Comparison of ENCODE assay signal across 1 cellular context in the genomic region with DNA sequence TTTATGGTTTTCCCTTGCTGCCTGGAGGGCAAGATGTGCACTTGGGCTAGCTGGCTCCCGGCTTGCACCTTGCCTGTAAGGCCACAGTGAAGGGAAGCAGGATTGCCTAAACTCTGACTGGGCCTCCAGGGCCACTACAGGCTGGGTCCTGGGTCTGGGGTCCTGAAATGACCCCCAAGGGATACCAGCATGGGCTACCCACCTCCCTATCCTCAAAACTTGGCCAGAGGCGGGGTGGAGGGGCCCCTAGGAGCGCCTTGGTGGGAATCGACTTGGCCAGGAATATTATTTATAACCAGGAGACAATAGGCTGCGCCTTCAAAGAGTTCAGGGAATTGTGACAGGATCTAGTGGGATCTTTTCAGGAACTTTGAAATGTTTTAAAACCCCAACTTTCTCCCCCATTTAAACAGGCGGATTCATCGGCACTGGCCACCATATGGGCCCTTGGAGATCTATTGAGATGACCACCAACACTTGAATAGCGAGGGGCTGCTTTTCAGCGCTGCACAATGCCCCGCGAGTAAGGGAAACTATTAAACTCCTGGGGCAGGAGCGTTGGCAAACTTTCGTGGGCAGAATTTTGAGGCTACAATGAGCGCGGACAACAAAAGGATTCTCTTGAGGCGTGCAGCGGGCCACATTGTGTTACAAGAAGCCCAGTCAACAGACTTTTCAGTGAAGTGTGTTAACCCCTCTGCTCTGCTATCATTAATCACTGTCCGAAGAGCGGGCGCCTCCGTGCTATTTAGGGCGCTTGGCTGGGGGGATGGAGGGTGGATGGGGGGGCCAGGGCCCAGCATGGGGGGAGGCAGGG.
TF ChIP-seq lines count a peak whose summit lies in the region.

No MANE protein-coding gene starts in this region.

TF ChIP-seq in GM23338, 12 proteins besides CTCF, POLR2A, EP300 and RAD21 (continued from another document):
- TF ChIP-seq, protein P1, sequence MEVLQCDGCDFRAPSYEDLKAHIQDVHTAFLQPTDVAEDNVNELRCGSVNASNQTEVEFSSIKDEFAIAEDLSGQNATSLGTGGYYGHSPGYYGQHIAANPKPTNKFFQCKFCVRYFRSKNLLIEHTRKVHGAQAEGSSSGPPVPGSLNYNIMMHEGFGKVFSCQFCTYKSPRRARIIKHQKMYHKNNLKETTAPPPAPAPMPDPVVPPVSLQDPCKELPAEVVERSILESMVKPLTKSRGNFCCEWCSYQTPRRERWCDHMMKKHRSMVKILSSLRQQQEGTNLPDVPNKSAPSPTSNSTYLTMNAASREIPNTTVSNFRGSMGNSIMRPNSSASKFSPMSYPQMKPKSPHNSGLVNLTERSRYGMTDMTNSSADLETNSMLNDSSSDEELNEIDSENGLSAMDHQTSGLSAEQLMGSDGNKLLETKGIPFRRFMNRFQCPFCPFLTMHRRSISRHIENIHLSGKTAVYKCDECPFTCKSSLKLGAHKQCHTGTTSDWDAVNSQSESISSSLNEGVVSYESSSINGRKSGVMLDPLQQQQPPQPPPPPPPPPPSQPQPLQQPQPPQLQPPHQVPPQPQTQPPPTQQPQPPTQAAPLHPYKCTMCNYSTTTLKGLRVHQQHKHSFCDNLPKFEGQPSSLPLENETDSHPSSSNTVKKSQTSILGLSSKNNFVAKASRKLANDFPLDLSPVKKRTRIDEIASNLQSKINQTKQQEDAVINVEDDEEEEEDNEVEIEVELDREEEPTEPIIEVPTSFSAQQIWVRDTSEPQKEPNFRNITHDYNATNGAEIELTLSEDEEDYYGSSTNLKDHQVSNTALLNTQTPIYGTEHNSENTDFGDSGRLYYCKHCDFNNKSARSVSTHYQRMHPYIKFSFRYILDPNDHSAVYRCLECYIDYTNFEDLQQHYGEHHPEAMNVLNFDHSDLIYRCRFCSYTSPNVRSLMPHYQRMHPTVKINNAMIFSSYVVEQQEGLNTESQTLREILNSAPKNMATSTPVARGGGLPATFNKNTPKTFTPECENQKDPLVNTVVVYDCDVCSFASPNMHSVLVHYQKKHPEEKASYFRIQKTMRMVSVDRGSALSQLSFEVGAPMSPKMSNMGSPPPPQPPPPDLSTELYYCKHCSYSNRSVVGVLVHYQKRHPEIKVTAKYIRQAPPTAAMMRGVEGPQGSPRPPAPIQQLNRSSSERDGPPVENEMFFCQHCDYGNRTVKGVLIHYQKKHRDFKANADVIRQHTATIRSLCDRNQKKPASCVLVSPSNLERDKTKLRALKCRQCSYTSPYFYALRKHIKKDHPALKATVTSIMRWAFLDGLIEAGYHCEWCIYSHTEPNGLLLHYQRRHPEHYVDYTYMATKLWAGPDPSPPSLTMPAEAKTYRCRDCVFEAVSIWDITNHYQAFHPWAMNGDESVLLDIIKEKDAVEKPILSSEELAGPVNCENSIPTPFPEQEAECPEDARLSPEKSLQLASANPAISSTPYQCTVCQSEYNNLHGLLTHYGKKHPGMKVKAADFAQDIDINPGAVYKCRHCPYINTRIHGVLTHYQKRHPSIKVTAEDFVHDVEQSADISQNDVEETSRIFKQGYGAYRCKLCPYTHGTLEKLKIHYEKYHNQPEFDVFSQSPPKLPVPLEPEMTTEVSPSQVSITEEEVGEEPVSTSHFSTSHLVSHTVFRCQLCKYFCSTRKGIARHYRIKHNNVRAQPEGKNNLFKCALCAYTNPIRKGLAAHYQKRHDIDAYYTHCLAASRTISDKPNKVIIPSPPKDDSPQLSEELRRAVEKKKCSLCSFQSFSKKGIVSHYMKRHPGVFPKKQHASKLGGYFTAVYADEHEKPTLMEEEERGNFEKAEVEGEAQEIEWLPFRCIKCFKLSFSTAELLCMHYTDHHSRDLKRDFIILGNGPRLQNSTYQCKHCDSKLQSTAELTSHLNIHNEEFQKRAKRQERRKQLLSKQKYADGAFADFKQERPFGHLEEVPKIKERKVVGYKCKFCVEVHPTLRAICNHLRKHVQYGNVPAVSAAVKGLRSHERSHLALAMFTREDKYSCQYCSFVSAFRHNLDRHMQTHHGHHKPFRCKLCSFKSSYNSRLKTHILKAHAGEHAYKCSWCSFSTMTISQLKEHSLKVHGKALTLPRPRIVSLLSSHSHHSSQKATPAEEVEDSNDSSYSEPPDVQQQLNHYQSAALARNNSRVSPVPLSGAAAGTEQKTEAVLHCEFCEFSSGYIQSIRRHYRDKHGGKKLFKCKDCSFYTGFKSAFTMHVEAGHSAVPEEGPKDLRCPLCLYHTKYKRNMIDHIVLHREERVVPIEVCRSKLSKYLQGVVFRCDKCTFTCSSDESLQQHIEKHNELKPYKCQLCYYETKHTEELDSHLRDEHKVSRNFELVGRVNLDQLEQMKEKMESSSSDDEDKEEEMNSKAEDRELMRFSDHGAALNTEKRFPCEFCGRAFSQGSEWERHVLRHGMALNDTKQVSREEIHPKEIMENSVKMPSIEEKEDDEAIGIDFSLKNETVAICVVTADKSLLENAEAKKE (CRISPR knock-in tag; IDR thresholded peaks at IDR 0.05): no peak
- no peak for TF ChIP-seq ZNF114 (CRISPR knock-in tag; IDR thresholded peaks at IDR 0.05)
TF ChIP-seq in GM23338: peak in this region for 1.
